ENCODE assay signal across 8 cellular contexts in the genomic region with DNA sequence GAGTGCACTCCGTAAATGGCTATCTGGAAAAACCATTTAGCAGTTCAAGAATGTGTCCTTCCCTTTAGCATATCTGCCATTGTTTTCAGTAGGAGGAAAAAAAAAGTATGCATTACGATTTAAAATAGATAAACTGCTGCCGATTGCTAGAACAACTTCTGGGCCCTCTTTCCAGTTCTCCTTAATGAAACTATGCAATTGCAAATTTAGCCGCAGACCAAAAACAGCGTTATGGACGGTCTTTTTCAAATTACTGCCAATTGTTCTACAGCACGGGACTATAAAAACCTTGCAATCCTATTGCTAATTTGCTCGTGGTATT. TPM values are rescaled to one million over a fixed set of nuclear protein-coding genes. Genes with fewer than 3 reads are reported as not detected.
DNase-seq lines count a peak whose midpoint lies in the region; ATAC-seq and TF ChIP-seq lines count a peak whose summit lies in the region.

No MANE protein-coding gene starts in this region.

- peak overlapping the region; percentile 64 for H2AFZ ChIP-seq in KMS-11 (ENCODE audit: low read depth)

- H3K4me3 ChIP-seq in AG09309 (ENCODE audit: control insufficient read depth, low read depth, low read length) (peak overlapping the region; percentile 98), KMS-11 (IDR thresholded peaks at IDR 0.05; ENCODE audit: insufficient read depth, low read depth, low read length) (no peak overlapping the region)

- peak overlapping the region; percentile 88 to 99 (median 96) for H3K4me3 Mint-ChIP-seq in naive thymus-derived CD8-positive, alpha-beta T cell

- peaks cover 0 to 4% (median 0%) of the 10 kb centered on the region in 5 donors for H3K27me3 Mint-ChIP-seq in naive thymus-derived CD8-positive, alpha-beta T cell

- ATAC-seq in naive thymus-derived CD8-positive, alpha-beta T cell: no peak
- no peak for ATAC-seq in HG03342 (IDR thresholded peaks at IDR 0.05; ENCODE audit: unreplicated experiment)
- ATAC-seq in HG02798 (IDR thresholded peaks at IDR 0.05; ENCODE audit: poor library complexity, unreplicated experiment): no peak

- H3K27me3 ChIP-seq in KMS-11 (ENCODE audit: insufficient read depth, low read depth): no peaks in the 10 kb centered on the region

- peaks cover 10 to 35% (median 29%) of the 10 kb centered on the region in 4 donors for H3K4me1 Mint-ChIP-seq in naive thymus-derived CD8-positive, alpha-beta T cell

- DNase-seq in AG09309 (ENCODE audit: low read depth): no peak
- DNase-seq in naive thymus-derived CD8-positive, alpha-beta T cell: no peak
- DNase-seq in T1000 (lab: John Stamatoyannopoulos, UW): no peak
- DNase-seq in HK-2 (ENCODE audit: unreplicated experiment): no peak

- H3K9ac ChIP-seq in KMS-11: peak overlapping the region; percentile 95

- TF ChIP-seq CTCF in AG09309 (IDR thresholded peaks at IDR 0.05; ENCODE audit: control insufficient read depth, insufficient read depth, low read depth, low read length, missing control alignments): no peak
- no peak for TF ChIP-seq CTCF in KMS-11 (conservative IDR thresholded peaks at IDR 0.05; ENCODE audit: low read depth, low read length)

- peaks cover 27% of the 10 kb centered on the region for H3K4me1 ChIP-seq in KMS-11 (ENCODE audit: low read depth, poor library complexity, severe bottlenecking)

- H3K36me3 Mint-ChIP-seq in naive thymus-derived CD8-positive, alpha-beta T cell: peaks cover 0 to 6% (median 0%) of the 10 kb centered on the region in 3 donors

- no peaks in the 10 kb centered on the region for H4K20me1 ChIP-seq in KMS-11 (ENCODE audit: insufficient read depth)

- H3K79me2 ChIP-seq in KMS-11 (ENCODE audit: insufficient read depth, low read depth): peaks cover 18% of the 10 kb centered on the region; the same call in 1 of the 2 replicates

- POLR2A ChIA-PET in naive thymus-derived CD8-positive, alpha-beta T cell (lab: Charles Lee): interaction anchor here (0.7 to 1.8 kb wide), 10 partner anchors 11 to 215 kb away, joined by 3 to 8 read pairs (median 4); no protein-coding TSS in a partner anchor

- H3K27ac Mint-ChIP-seq in naive thymus-derived CD8-positive, alpha-beta T cell: peak overlapping the region; percentile 95 to 100 (median 98)

- H3K9me3 Mint-ChIP-seq in naive thymus-derived CD8-positive, alpha-beta T cell: no peaks in the 10 kb centered on the region

- no peaks in the 10 kb centered on the region for H3K36me3 ChIP-seq in KMS-11 (ENCODE audit: insufficient read depth)

- H3K27ac ChIP-seq in KMS-11 (peak overlapping the region; percentile 99), cingulate gyrus (ENCODE audit: low read depth, low read length) (peak overlapping the region; percentile 94)

- peak overlapping the region; percentile 81 for H3K4me2 ChIP-seq in KMS-11

RNA-seq across cellular contexts. Expression of a gene that starts 1.3 kb away (rescaled TPM):
- total RNA-seq in naive thymus-derived CD8-positive, alpha-beta T cell: 10 to 100 TPM; 33.9 to 40.8 TPM
- polyA plus RNA-seq in naive thymus-derived CD8-positive, alpha-beta T cell: 10 to 100 TPM; 10.4 to 12.0 (median 11.4) TPM
